In the genomic region with DNA sequence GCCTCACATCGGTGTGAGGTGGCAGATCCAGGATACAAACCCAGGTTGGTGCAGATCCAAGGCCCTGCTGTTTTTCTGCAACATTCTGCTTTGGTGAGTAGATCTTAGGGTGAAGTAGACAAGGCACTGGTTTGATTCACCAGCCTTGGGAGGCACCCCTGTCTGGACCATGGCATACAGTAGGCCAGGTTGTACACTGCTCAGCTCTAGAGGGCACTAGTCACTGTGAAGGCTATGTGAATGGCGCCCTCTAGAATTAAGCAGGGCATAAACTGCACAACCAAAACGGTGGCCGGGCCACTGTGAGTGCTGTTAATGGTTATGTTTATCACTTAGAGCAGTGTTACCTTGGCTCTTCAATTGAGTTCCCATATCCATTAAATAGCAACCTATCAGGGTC, we compare ENCODE assay signal across 2 cellular contexts.
TF ChIP-seq lines count a peak whose summit lies in the region.

No MANE protein-coding gene starts in this region.

TF ChIP-seq in HEK293T, 16 proteins besides CTCF, POLR2A, EP300 and RAD21 (continued from another document):
- TF ChIP-seq, protein P1, sequence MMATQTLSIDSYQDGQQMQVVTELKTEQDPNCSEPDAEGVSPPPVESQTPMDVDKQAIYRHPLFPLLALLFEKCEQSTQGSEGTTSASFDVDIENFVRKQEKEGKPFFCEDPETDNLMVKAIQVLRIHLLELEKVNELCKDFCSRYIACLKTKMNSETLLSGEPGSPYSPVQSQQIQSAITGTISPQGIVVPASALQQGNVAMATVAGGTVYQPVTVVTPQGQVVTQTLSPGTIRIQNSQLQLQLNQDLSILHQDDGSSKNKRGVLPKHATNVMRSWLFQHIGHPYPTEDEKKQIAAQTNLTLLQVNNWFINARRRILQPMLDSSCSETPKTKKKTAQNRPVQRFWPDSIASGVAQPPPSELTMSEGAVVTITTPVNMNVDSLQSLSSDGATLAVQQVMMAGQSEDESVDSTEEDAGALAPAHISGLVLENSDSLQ (IDR thresholded peaks at IDR 0.05): no peak
- TF ChIP-seq SP1 (IDR thresholded peaks at IDR 0.05) (no peak), ZNF384 (IDR thresholded peaks at IDR 0.05) (no peak), FOXM1 (IDR thresholded peaks at IDR 0.05; ENCODE audit: borderline replicate concordance) (no peak), L3MBTL2 (conservative IDR thresholded peaks at IDR 0.05) (no peak), FOXA1 (IDR thresholded peaks at IDR 0.05) (no peak), NFRKB (IDR thresholded peaks at IDR 0.05) (no peak), TARDBP (IDR thresholded peaks at IDR 0.05) (no peak)

TF ChIP-seq in endothelial cell of umbilical vein, 7 proteins besides CTCF, POLR2A, EP300 and RAD21 (continued from another document):
- TF ChIP-seq POLR2AphosphoS5 (IDR thresholded peaks at IDR 0.05; ENCODE audit: insufficient read depth, low read depth, low read length): no peak
- TF ChIP-seq MYC (IDR thresholded peaks at IDR 0.05; ENCODE audit: low read depth, low read length): no peak
- TF ChIP-seq EZH2 (IDR thresholded peaks at IDR 0.05; ENCODE audit: borderline replicate concordance, low read depth, low read length, severe bottlenecking): no peak
- no peak for TF ChIP-seq FOS (IDR thresholded peaks at IDR 0.05; ENCODE audit: borderline replicate concordance, insufficient read depth, low read length)
